In genomic region chr11:77269484-77270123, GRCh38 we compare ENCODE assay signal across 2 cellular contexts.
TF ChIP-seq lines count a peak whose summit lies in the region.

No MANE protein-coding gene starts in this region.

TF ChIP-seq in IMR-90, 13 proteins besides CTCF, POLR2A, EP300 and RAD21:
- 0 out of 2 replicates have a peak, but pooled peaks have one; percentile 4 for TF ChIP-seq FOS (IDR thresholded peaks at IDR 0.05; ENCODE audit: low read depth, low read length)
- no peak for TF ChIP-seq RCOR1 (IDR thresholded peaks at IDR 0.05; ENCODE audit: insufficient replicate concordance, low read length)

TF ChIP-seq in endothelial cell of umbilical vein, 7 proteins besides CTCF, POLR2A, EP300 and RAD21:
- peak; percentile 43 for TF ChIP-seq FOS (IDR thresholded peaks at IDR 0.05; ENCODE audit: borderline replicate concordance, insufficient read depth, low read length)
- no peak for TF ChIP-seq POLR2AphosphoS5 (IDR thresholded peaks at IDR 0.05; ENCODE audit: insufficient read depth, low read depth, low read length)
